ENCODE assay signal across 35 cellular contexts in genomic region chr9:135592331-135592590, GRCh38. TPM values are rescaled to one million over a fixed set of nuclear protein-coding genes. Genes with fewer than 3 reads are reported as not detected.
"Had no signal": no experiment of that assay in that cellular context is flagged by ENCODE, and none has a peak within 500 bp of the region (broad histone marks: within the 10 kb centered on the region; RNA-seq: fewer than 3 reads in every experiment).

No MANE protein-coding gene starts in this region.

- H3K4me1 ChIP-seq: adrenal gland, body of pancreas, breast epithelium, SJSA1 had no signal

- H3K36me3 Mint-ChIP-seq: activated naive CD4-positive, alpha-beta T cell treated with anti-CD3 and anti-CD28 coated beads, Interleukin-2, amount 50 U/mL, for 72 hours had no signal

- H3K27me3 ChIP-seq: body of pancreas had no signal

- H3K27ac ChIP-seq: adrenal gland, body of pancreas, breast epithelium, SJSA1, VCaP had no signal

- H3K4me3 ChIP-seq: adrenal gland, body of pancreas, breast epithelium, SJSA1 had no signal

- H3K9me3 Mint-ChIP-seq: activated CD8-positive, alpha-beta T cell treated with anti-CD3 and anti-CD28 coated beads for 36 hours; activated naive CD4-positive, alpha-beta T cell treated with anti-CD3 and anti-CD28 coated beads for 36 hours; activated naive CD4-positive, alpha-beta T cell treated with anti-CD3 and anti-CD28 coated beads, Interleukin-2, amount 50 U/mL, for 72 hours; activated T-cell treated with anti-CD3 and anti-CD28 coated beads, Interleukin-2, amount 50 U/mL, for 24 hours; activated T-helper 1 cell treated with anti-CD3 and anti-CD28 coated beads, Interleukin-12 subunit alpha, Interleukin-12 subunit beta, Interleukin-2, Interleukin-4 antibody, amounts not matched to agents 30 ng/mL and 10 ng/mL and 1 ng/mL, durations not matched to agents 14 hours and 24 hours and 36 hours had no signal

- H3K36me3 ChIP-seq: adrenal gland, breast epithelium, SJSA1 had no signal

- H3K4me1 Mint-ChIP-seq: activated B cell treated with CpG ODN at 0.5 μM for 24 hours had no signal

- H3K4me3 Mint-ChIP-seq: activated B cell treated with CpG ODN at 0.5 μM for 24 hours; activated CD8-positive, alpha-beta T cell treated with anti-CD3 and anti-CD28 coated beads for 36 hours; activated naive CD4-positive, alpha-beta T cell treated with anti-CD3 and anti-CD28 coated beads for 36 hours; activated T-cell treated with anti-CD3 and anti-CD28 coated beads, Interleukin-2, amount 50 U/mL, for 24 hours; activated T-helper 1 cell treated with anti-CD3 and anti-CD28 coated beads, Interleukin-12 subunit alpha, Interleukin-12 subunit beta, Interleukin-2, Interleukin-4 antibody, amounts not matched to agents 30 ng/mL and 10 ng/mL and 1 ng/mL, durations not matched to agents 14 hours and 24 hours and 36 hours had no signal

- H3K9me3 ChIP-seq: adrenal gland, body of pancreas, breast epithelium, SJSA1 had no signal

- ATAC-seq: activated CD8-positive, alpha-beta T cell treated with anti-CD3 and anti-CD28 coated beads for 36 hours; activated naive CD4-positive, alpha-beta T cell treated with anti-CD3 and anti-CD28 coated beads, Interleukin-2, amount 50 U/mL, for 72 hours; body of pancreas; Panc1 had no signal

- DNase-seq: activated B cell treated with CpG ODN at 0.5 μM for 24 hours; activated CD4-positive, alpha-beta T cell treated with anti-CD3 and anti-CD28 coated beads for 4 hours; activated CD4-positive, alpha-beta T cell treated with anti-CD3 and anti-CD28 coated beads, Interleukin-2, amount 50 U/mL, for 1 hour; activated CD8-positive, alpha-beta T cell treated with anti-CD3 and anti-CD28 coated beads for 36 hours; activated gamma-delta T cell treated with Interleukin-2 at 50 U/mL for 16 hours; body of pancreas; Karpas-422; KBM-7; NCI-H1105; NCI-H1417 treated with DMSO at 0.1 percent for 48 hours; NCI-H187 treated with DMSO at 0.1 percent for 48 hours; NCI-H2081; NCI-H2171 treated with DMSO at 0.1 percent for 48 hours; NCI-H2227 treated with DMSO at 0.1 percent for 48 hours; NCI-H446; NCI-H510A treated with DMSO at 0.1 percent for 48 hours; NCI-H69; SHP77 treated with DMSO at 0.1 percent for 48 hours; SW 1271; T-helper 1 cell; T-helper 9 cell had no signal

- H3K27ac Mint-ChIP-seq: activated B cell treated with CpG ODN at 0.5 μM for 24 hours; activated CD8-positive, alpha-beta T cell treated with anti-CD3 and anti-CD28 coated beads for 36 hours; activated naive CD4-positive, alpha-beta T cell treated with anti-CD3 and anti-CD28 coated beads for 36 hours; activated naive CD4-positive, alpha-beta T cell treated with anti-CD3 and anti-CD28 coated beads, Interleukin-2, amount 50 U/mL, for 72 hours; activated T-cell treated with anti-CD3 and anti-CD28 coated beads, Interleukin-2, amount 50 U/mL, for 24 hours; activated T-helper 1 cell treated with anti-CD3 and anti-CD28 coated beads, Interleukin-12 subunit alpha, Interleukin-12 subunit beta, Interleukin-2, Interleukin-4 antibody, amounts not matched to agents 30 ng/mL and 10 ng/mL and 1 ng/mL, durations not matched to agents 14 hours and 24 hours and 36 hours had no signal

RNA-seq across cellular contexts. Expression of gene PAEP, which starts 30.7 kb away (rescaled TPM):
- total RNA-seq: activated B cell treated with CpG ODN at 0.5 μM for 24 hours; activated CD8-positive, alpha-beta memory T cell treated with anti-CD3 and anti-CD28 coated beads for 36 hours; activated CD8-positive, alpha-beta T cell treated with anti-CD3 and anti-CD28 coated beads for 36 hours; activated naive CD4-positive, alpha-beta T cell treated with anti-CD3 and anti-CD28 coated beads for 36 hours; activated naive CD4-positive, alpha-beta T cell treated with anti-CD3 and anti-CD28 coated beads, Interleukin-2, amount 50 U/mL, for 72 hours; activated T-helper 1 cell treated with anti-CD3 and anti-CD28 coated beads, Interleukin-12 subunit alpha, Interleukin-12 subunit beta, Interleukin-2, Interleukin-4 antibody, amounts not matched to agents 30 ng/mL and 10 ng/mL and 1 ng/mL, durations not matched to agents 14 hours and 24 hours and 36 hours; adrenal gland; body of pancreas; breast epithelium; cardiac septum; MCF 10A; RPMI7951; SJSA1 had no signal
- polyA plus RNA-seq: adrenal gland had no signal

RNA-seq across cellular contexts. Expression of gene OBP2A, which starts 46.3 kb away (rescaled TPM):
- total RNA-seq: activated B cell treated with CpG ODN at 0.5 μM for 24 hours; activated CD8-positive, alpha-beta memory T cell treated with anti-CD3 and anti-CD28 coated beads for 36 hours; activated CD8-positive, alpha-beta T cell treated with anti-CD3 and anti-CD28 coated beads for 36 hours; activated naive CD4-positive, alpha-beta T cell treated with anti-CD3 and anti-CD28 coated beads for 36 hours; activated naive CD4-positive, alpha-beta T cell treated with anti-CD3 and anti-CD28 coated beads, Interleukin-2, amount 50 U/mL, for 72 hours; activated T-helper 1 cell treated with anti-CD3 and anti-CD28 coated beads, Interleukin-12 subunit alpha, Interleukin-12 subunit beta, Interleukin-2, Interleukin-4 antibody, amounts not matched to agents 30 ng/mL and 10 ng/mL and 1 ng/mL, durations not matched to agents 14 hours and 24 hours and 36 hours; adrenal gland; astrocyte; body of pancreas; breast epithelium; cardiac septum; MCF 10A; RPMI7951; SJSA1 had no signal
- polyA plus RNA-seq: adrenal gland had no signal

RNA-seq across cellular contexts. Expression of gene GLT6D1, which starts 47.1 kb away (rescaled TPM):
- total RNA-seq: activated B cell treated with CpG ODN at 0.5 μM for 24 hours; activated CD8-positive, alpha-beta memory T cell treated with anti-CD3 and anti-CD28 coated beads for 36 hours; activated CD8-positive, alpha-beta T cell treated with anti-CD3 and anti-CD28 coated beads for 36 hours; activated naive CD4-positive, alpha-beta T cell treated with anti-CD3 and anti-CD28 coated beads for 36 hours; activated naive CD4-positive, alpha-beta T cell treated with anti-CD3 and anti-CD28 coated beads, Interleukin-2, amount 50 U/mL, for 72 hours; activated T-helper 1 cell treated with anti-CD3 and anti-CD28 coated beads, Interleukin-12 subunit alpha, Interleukin-12 subunit beta, Interleukin-2, Interleukin-4 antibody, amounts not matched to agents 30 ng/mL and 10 ng/mL and 1 ng/mL, durations not matched to agents 14 hours and 24 hours and 36 hours; adrenal gland; astrocyte; body of pancreas; breast epithelium; cardiac septum; MCF 10A; RPMI7951; SJSA1 had no signal
- polyA plus RNA-seq: adrenal gland had no signal
